In the genomic region with DNA sequence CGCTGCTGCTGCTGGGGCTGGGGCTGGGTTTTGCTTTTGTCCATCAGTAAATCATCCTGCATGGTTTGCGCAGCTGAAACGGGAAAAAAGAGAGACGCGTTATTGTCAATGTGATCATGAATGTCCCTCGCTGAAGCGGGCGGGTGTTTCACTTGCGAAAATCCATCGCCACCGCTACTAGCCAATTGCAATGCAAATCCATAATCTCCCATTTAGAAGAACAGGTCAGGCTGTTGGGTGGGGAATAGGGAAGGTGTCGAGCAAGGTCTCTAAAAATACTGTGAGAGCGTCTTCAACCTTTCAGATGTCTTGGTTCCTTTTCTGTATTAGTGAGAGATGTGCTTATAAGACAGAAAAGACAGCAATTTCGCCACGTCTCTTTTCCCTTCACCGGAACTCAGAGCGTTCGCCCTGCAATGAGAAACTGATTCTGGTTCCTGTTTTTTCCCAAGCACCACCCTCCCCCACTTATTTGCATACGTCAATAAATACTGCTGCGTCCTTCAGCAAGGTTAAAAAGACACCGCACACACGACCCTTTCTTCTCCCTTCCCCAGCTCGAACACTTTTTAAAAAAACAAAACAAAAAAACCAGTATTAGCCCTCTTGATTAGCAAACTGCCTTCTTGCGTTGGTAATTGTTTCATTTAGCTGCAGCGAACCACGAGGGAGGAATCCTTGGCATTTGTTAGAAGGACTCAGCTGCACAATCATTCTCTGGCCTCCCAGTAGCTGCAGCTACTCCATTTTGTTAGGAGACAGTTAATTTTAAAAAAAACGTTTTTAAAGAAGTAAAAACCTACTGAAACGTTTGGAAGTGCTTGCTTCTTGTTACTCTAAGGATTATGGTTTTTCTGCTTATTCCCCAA, we compare ENCODE assay signal across 8 cellular contexts. TPM values are rescaled to one million over a fixed set of nuclear protein-coding genes. Genes with fewer than 3 reads are reported as not detected.
DNase-seq lines count a peak whose midpoint lies in the region; ATAC-seq, FAIRE-seq and TF ChIP-seq lines count a peak whose summit lies in the region.

No MANE protein-coding gene starts in this region.

- peak overlapping the region; percentile 27; the same call in 1 of the 2 replicates for H3K9ac ChIP-seq in PC-3 (ENCODE audit: low read length)

- peaks cover 20% of the 10 kb centered on the region for H3K4me1 Mint-ChIP-seq in activated naive CD8-positive, alpha-beta T cell treated with anti-CD3 and anti-CD28 coated beads for 36 hours
- peaks cover 30% of the 10 kb centered on the region for H3K4me1 Mint-ChIP-seq in neural crest cell

- ATAC-seq in GM19397 (IDR thresholded peaks at IDR 0.05; ENCODE audit: unreplicated experiment), result peak; percentile 55
- peak; percentile 39 for ATAC-seq in PC-3
- ATAC-seq in HG03442 (IDR thresholded peaks at IDR 0.05; ENCODE audit: unreplicated experiment), result no peak

- H3K9me3 ChIP-seq in PC-3 (ENCODE audit: low read length), result no peaks in the 10 kb centered on the region

- intact Hi-C loops in PC-3 (cut with micrococcal nuclease), result loop anchor here (5.0 kb wide), 1 partner anchor 98 kb away; no protein-coding TSS in a partner anchor

- H3K36me3 ChIP-seq in PC-3 (ENCODE audit: low read depth, low read length), result no peaks in the 10 kb centered on the region

- peaks cover 7% of the 10 kb centered on the region for H3K36me3 Mint-ChIP-seq in activated naive CD8-positive, alpha-beta T cell treated with anti-CD3 and anti-CD28 coated beads for 36 hours
- H3K36me3 Mint-ChIP-seq in neural crest cell (ENCODE audit: low read depth), result no peaks in the 10 kb centered on the region

- CTCF ChIA-PET in PC-3 (lab: Charles Lee), result no interaction called here

- no peaks in the 10 kb centered on the region for H3K9me3 Mint-ChIP-seq in activated naive CD8-positive, alpha-beta T cell treated with anti-CD3 and anti-CD28 coated beads for 36 hours
- H3K9me3 Mint-ChIP-seq in neural crest cell, result no peaks in the 10 kb centered on the region

- H2AFZ ChIP-seq in PC-3 (ENCODE audit: low read length), result peak overlapping the region; percentile 78

- no peak for FAIRE-seq in HTR-8/SVneo (lab: Jason Lieb, UNC)

- H3K27me3 ChIP-seq in PC-3 (ENCODE audit: low read length), result no peaks in the 10 kb centered on the region

- H3K4me1 ChIP-seq in PC-3 (ENCODE audit: insufficient read depth, low read length), result peaks cover 45% of the 10 kb centered on the region

- H3K4me3 Mint-ChIP-seq in activated naive CD8-positive, alpha-beta T cell treated with anti-CD3 and anti-CD28 coated beads for 36 hours, result peak overlapping the region; percentile 78
- peak overlapping the region; percentile 88 for H3K4me3 Mint-ChIP-seq in neural crest cell

- H3K4me3 ChIP-seq in PC-3 (ENCODE audit: low read length), result peak overlapping the region; percentile 75

- H3K79me2 ChIP-seq in PC-3 (ENCODE audit: low read length), result 0 out of 2 replicates have a peak, but pooled peaks cover 8% of the 10 kb centered on the region

- H3K4me2 ChIP-seq in PC-3 (ENCODE audit: low read length), result peak overlapping the region; percentile 94

- H4K20me1 ChIP-seq in PC-3 (ENCODE audit: low read length), result no peaks in the 10 kb centered on the region

- no peaks in the 10 kb centered on the region for H3F3A ChIP-seq in PC-3 (ENCODE audit: low read length, unreplicated experiment)

- no peak overlapping the region for H3K27ac Mint-ChIP-seq in activated naive CD8-positive, alpha-beta T cell treated with anti-CD3 and anti-CD28 coated beads for 36 hours
- H3K27ac Mint-ChIP-seq in neural crest cell (ENCODE audit: unreplicated experiment), result no peak overlapping the region

- DNase-seq in COR-L47 (lab: John Stamatoyannopoulos, UW) (peak; percentile 30), HTR-8/SVneo (ENCODE audit: insufficient read length, low spot score) (peak; percentile 64), PC-3 (peak; percentile 59), globus pallidus (ENCODE audit: low spot score) (peak; percentile 92), neural crest cell (ENCODE audit: low read depth, low spot score) (peak; percentile 10)
- DNase-seq in activated naive CD8-positive, alpha-beta T cell treated with anti-CD3 and anti-CD28 coated beads for 36 hours, result no peak

- H3K9me2 ChIP-seq in PC-3 (replicated peaks; ENCODE audit: low read length), result no peaks in the 10 kb centered on the region

- TF ChIP-seq CTCF in PC-3 (conservative IDR thresholded peaks at IDR 0.05; ENCODE audit: low read depth, low read length) (no peak), neural crest cell (conservative IDR thresholded peaks at IDR 0.05) (no peak)

- H3K27me3 Mint-ChIP-seq in activated naive CD8-positive, alpha-beta T cell treated with anti-CD3 and anti-CD28 coated beads for 36 hours, result peaks cover 6% of the 10 kb centered on the region
- H3K27me3 Mint-ChIP-seq in neural crest cell (ENCODE audit: low read depth), result peaks cover 56% of the 10 kb centered on the region

- 0 out of 2 replicates have a peak overlapping the region, but pooled peaks have one; percentile 4 for H3K27ac ChIP-seq in PC-3 (ENCODE audit: low read length)

- BruUV-seq in PC-3 (replicated peaks; lab: Mats Ljungman, UMichigan), result TSS peak; percentile 42

- POLR2A ChIA-PET in PC-3 (lab: Charles Lee; ENCODE audit: unreplicated experiment), result interaction anchor here (0.6 kb wide), 1 partner anchor 216 kb away, joined by 3 read pairs; no protein-coding TSS in a partner anchor

RNA-seq across cellular contexts. Expression of gene CPEB3, which starts 50.4 kb away (rescaled TPM):
- total RNA-seq in PC-3 (2014; rRNA removed) (0.80 and 1.3 TPM in 2 replicates), neural crest cell (1.4 and 1.6 TPM in 2 replicates)
- total RNA-seq in activated naive CD8-positive, alpha-beta T cell treated with anti-CD3 and anti-CD28 coated beads for 36 hours, result 1 to 10 TPM; 1.5 to 1.9 TPM

RNA-seq across cellular contexts. Expression of gene MARCHF5, which starts 50.4 kb away (rescaled TPM):
- total RNA-seq in PC-3 (2014; rRNA removed) (6.7 and 7.4 TPM in 2 replicates), neural crest cell (56.2 and 56.3 TPM in 2 replicates)
- 10 to 100 TPM; 25.6 to 26.5 TPM for total RNA-seq in activated naive CD8-positive, alpha-beta T cell treated with anti-CD3 and anti-CD28 coated beads for 36 hours
